ENCODE assay signal across 28 cellular contexts in genomic region chr1:220694866-220695382, GRCh38. TPM values are rescaled to one million over a fixed set of nuclear protein-coding genes. Genes with fewer than 3 reads are reported as not detected.
"Had no signal": no experiment of that assay in that cellular context is flagged by ENCODE, and none has a peak within 500 bp of the region (broad histone marks: within the 10 kb centered on the region; RNA-seq: fewer than 3 reads in every experiment).

No MANE protein-coding gene starts in this region.

- H3K4me1 ChIP-seq: foreskin keratinocyte had no signal

- H3K27me3 ChIP-seq: gastrocnemius medialis, heart left ventricle had no signal

- DNase-seq: activated CD4-positive, alpha-beta memory T cell treated with anti-CD3 and anti-CD28 coated beads, Interleukin-2, amount 10 ng/mL, durations not matched to agents 7 days and 5 days; activated CD4-positive, alpha-beta T cell treated with anti-CD3 and anti-CD28 coated beads for 1 hour; activated CD4-positive, alpha-beta T cell treated with anti-CD3 and anti-CD28 coated beads for 4 hours; activated CD4-positive, alpha-beta T cell treated with anti-CD3 and anti-CD28 coated beads, Interleukin-2, amount 10 ng/mL, durations not matched to agents 7 days and 5 days; activated CD4-positive, alpha-beta T cell treated with anti-CD3 and anti-CD28 coated beads, Interleukin-2, amount 50 U/mL, for 4 hours; activated CD4-positive, CD25-positive, alpha-beta regulatory T cell; activated gamma-delta T cell treated with Interleukin-2 at 50 U/mL for 16 hours; activated naive CD4-positive, alpha-beta T cell treated with anti-CD3 and anti-CD28 coated beads, Interleukin-2, amount 50 U/mL, for 16 hours; activated naive CD4-positive, alpha-beta T cell treated with Interleukin-2 at 50 U/mL for 16 hours; activated T-cell treated with anti-CD3 and anti-CD28 coated beads, Interleukin-2, amount 50 U/mL, for 1 hour; activated T-cell treated with anti-CD3 and anti-CD28 coated beads, Interleukin-2, amount 50 U/mL, for 48 hours; amniotic stem cell; anterior cingulate cortex; brain microvascular endothelial cell; caudate nucleus; cortex of kidney; effector CD8-positive, alpha-beta T cell; foreskin keratinocyte; gastrocnemius medialis; glutamatergic neuron; heart left ventricle; T-helper 1 cell; T-helper 17 cell; T1000 had no signal

- H3K4me3 Mint-ChIP-seq: activated CD4-positive, alpha-beta memory T cell treated with anti-CD3 and anti-CD28 coated beads, Interleukin-2, amount 10 ng/mL, durations not matched to agents 7 days and 5 days; activated CD4-positive, alpha-beta T cell treated with anti-CD3 and anti-CD28 coated beads, Interleukin-2, amount 10 ng/mL, durations not matched to agents 7 days and 5 days; activated naive CD8-positive, alpha-beta T cell; activated T-helper 1 cell treated with anti-CD3 and anti-CD28 coated beads, Interleukin-12 subunit alpha, Interleukin-12 subunit beta, Interleukin-2, Interleukin-4 antibody, amounts not matched to agents 30 ng/mL and 10 ng/mL and 1 ng/mL, durations not matched to agents 14 hours and 24 hours and 36 hours; T-helper 17 cell; T-helper 2 cell treated with Interferon-gamma antibody and Interleukin-4, amounts not matched to agents 5 μg/mL and 100 μg/mL, for 36 hours had no signal

- H3K27ac Mint-ChIP-seq: activated CD4-positive, alpha-beta memory T cell treated with anti-CD3 and anti-CD28 coated beads, Interleukin-2, amount 10 ng/mL, durations not matched to agents 7 days and 5 days; activated CD4-positive, alpha-beta T cell treated with anti-CD3 and anti-CD28 coated beads, Interleukin-2, amount 10 ng/mL, durations not matched to agents 7 days and 5 days; activated naive CD8-positive, alpha-beta T cell; activated T-helper 1 cell treated with anti-CD3 and anti-CD28 coated beads, Interleukin-12 subunit alpha, Interleukin-12 subunit beta, Interleukin-2, Interleukin-4 antibody, amounts not matched to agents 30 ng/mL and 10 ng/mL and 1 ng/mL, durations not matched to agents 14 hours and 24 hours and 36 hours; activated T-helper 2 cell treated with anti-CD3 and anti-CD28 coated beads, Interferon-gamma antibody, Interleukin-2, Interleukin-4, amounts not matched to agents 10 μg/mL and 5 μg/mL and 100 μg/mL, durations not matched to agents 14 hours and 24 hours and 36 hours; T-helper 17 cell; T-helper 2 cell treated with Interferon-gamma antibody and Interleukin-4, amounts not matched to agents 5 μg/mL and 100 μg/mL, for 36 hours had no signal

- H3K4me3 ChIP-seq: gastrocnemius medialis, heart left ventricle had no signal

- H3K9me3 Mint-ChIP-seq: activated CD4-positive, alpha-beta memory T cell treated with anti-CD3 and anti-CD28 coated beads, Interleukin-2, amount 10 ng/mL, durations not matched to agents 7 days and 5 days; activated CD4-positive, alpha-beta T cell treated with anti-CD3 and anti-CD28 coated beads, Interleukin-2, amount 10 ng/mL, durations not matched to agents 7 days and 5 days; activated T-helper 1 cell treated with anti-CD3 and anti-CD28 coated beads, Interleukin-12 subunit alpha, Interleukin-12 subunit beta, Interleukin-2, Interleukin-4 antibody, amounts not matched to agents 30 ng/mL and 10 ng/mL and 1 ng/mL, durations not matched to agents 14 hours and 24 hours and 36 hours; activated T-helper 2 cell treated with anti-CD3 and anti-CD28 coated beads, Interferon-gamma antibody, Interleukin-2, Interleukin-4, amounts not matched to agents 10 μg/mL and 5 μg/mL and 100 μg/mL, durations not matched to agents 14 hours and 24 hours and 36 hours; T-helper 2 cell treated with Interferon-gamma antibody and Interleukin-4, amounts not matched to agents 5 μg/mL and 100 μg/mL, for 36 hours had no signal

- H3K27ac ChIP-seq: brain microvascular endothelial cell, foreskin keratinocyte, gastrocnemius medialis, heart left ventricle had no signal

- H3K36me3 ChIP-seq: brain microvascular endothelial cell, gastrocnemius medialis had no signal

- H3K9me3 ChIP-seq: gastrocnemius medialis, heart left ventricle had no signal

- H3K36me3 Mint-ChIP-seq: activated naive CD8-positive, alpha-beta T cell had no signal

RNA-seq across cellular contexts. Expression of gene MTARC2, which starts 53.2 kb away (rescaled TPM):
- total RNA-seq: activated CD4-positive, alpha-beta memory T cell treated with anti-CD3 and anti-CD28 coated beads, Interleukin-2, amount 10 ng/mL, durations not matched to agents 7 days and 5 days; activated CD4-positive, alpha-beta T cell treated with anti-CD3 and anti-CD28 coated beads, Interleukin-2, amount 10 ng/mL, durations not matched to agents 7 days and 5 days; activated T-helper 1 cell treated with anti-CD3 and anti-CD28 coated beads, Interleukin-12 subunit alpha, Interleukin-12 subunit beta, Interleukin-2, Interleukin-4 antibody, amounts not matched to agents 30 ng/mL and 10 ng/mL and 1 ng/mL, durations not matched to agents 14 hours and 24 hours and 36 hours; activated T-helper 2 cell treated with anti-CD3 and anti-CD28 coated beads, Interferon-gamma antibody, Interleukin-2, Interleukin-4, amounts not matched to agents 10 μg/mL and 5 μg/mL and 100 μg/mL, durations not matched to agents 14 hours and 24 hours and 36 hours had no signal
